Comparison of ENCODE assay signal across 25 cellular contexts in the genomic region with DNA sequence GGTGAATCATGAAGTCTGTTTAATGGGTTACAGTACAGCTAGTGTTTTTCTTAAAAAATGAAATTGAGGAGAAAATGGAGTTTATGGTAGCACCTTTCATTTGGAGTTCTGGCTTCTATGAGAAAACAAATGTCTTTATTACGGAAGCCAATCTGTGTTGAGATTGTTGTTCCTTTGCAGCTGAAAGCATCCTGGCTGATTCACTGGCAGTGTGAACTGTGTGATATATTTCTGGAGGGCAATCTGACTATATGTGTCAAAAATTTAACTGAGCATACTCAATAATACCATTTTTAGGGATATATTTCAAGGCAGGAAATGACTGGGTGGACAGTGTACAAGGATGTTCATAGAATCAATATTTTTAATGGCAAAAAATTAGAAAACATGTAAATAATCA. TPM values are rescaled to one million over a fixed set of nuclear protein-coding genes. Genes with fewer than 3 reads are reported as not detected.
DNase-seq lines count a peak whose midpoint lies in the region; ATAC-seq, FAIRE-seq and TF ChIP-seq lines count a peak whose summit lies in the region.
"Had no signal": no experiment of that assay in that cellular context is flagged by ENCODE, and none has a peak within 500 bp of the region (broad histone marks: within the 10 kb centered on the region; RNA-seq: fewer than 3 reads in every experiment).

No MANE protein-coding gene starts in this region.

- no peaks in the 10 kb centered on the region for H3K27me3 Mint-ChIP-seq in osteocyte (ENCODE audit: unreplicated experiment)
- H3K27me3 Mint-ChIP-seq: activated T-cell treated with anti-CD3 and anti-CD28 coated beads, Interleukin-2, amount 50 U/mL, for 24 hours had no signal

- no peaks in the 10 kb centered on the region for H3K36me3 Mint-ChIP-seq in osteocyte (ENCODE audit: unreplicated experiment)

- peak overlapping the region; percentile 45 for H2AFZ ChIP-seq in endothelial cell of umbilical vein (ENCODE audit: low read depth, low read length)

- FAIRE-seq in endothelial cell of umbilical vein (lab: Jason Lieb, UNC), result no peak
- FAIRE-seq: kidney had no signal

- no peaks in the 10 kb centered on the region for H3K9me3 Mint-ChIP-seq in osteocyte (ENCODE audit: unreplicated experiment)

- ATAC-seq in Panc1, result no peak
- no peak for ATAC-seq in HG02678 (IDR thresholded peaks at IDR 0.05; ENCODE audit: unreplicated experiment)
- no peak for ATAC-seq in HG02938 (IDR thresholded peaks at IDR 0.05; ENCODE audit: unreplicated experiment)
- ATAC-seq: gastroesophageal sphincter had no signal

- H3K27ac Mint-ChIP-seq in osteocyte (ENCODE audit: unreplicated experiment), result peak overlapping the region; percentile 99
- H3K27ac Mint-ChIP-seq: activated T-cell treated with anti-CD3 and anti-CD28 coated beads, Interleukin-2, amount 50 U/mL, for 24 hours had no signal

- H3K27me3 ChIP-seq in Panc1 (ENCODE audit: control insufficient read depth, insufficient read depth, low read length) (no peaks in the 10 kb centered on the region), endothelial cell of umbilical vein (ENCODE audit: control insufficient read depth in 2 of 2, insufficient read depth in 2 of 2, low read length in 2 of 2) (no peaks in the 10 kb centered on the region)
- H3K27me3 ChIP-seq: gastroesophageal sphincter, spleen, testis had no signal

- CTCF ChIA-PET in Panc1 (lab: Charles Lee), result no interaction called here
- CTCF ChIA-PET in endothelial cell of umbilical vein (lab: Charles Lee), result no interaction called here

- H4K20me1 ChIP-seq in endothelial cell of umbilical vein (replicated peaks; ENCODE audit: control insufficient read depth, extremely low read depth, insufficient read depth, low read length), result no peaks in the 10 kb centered on the region

- no peaks in the 10 kb centered on the region for H3K9me1 ChIP-seq in endothelial cell of umbilical vein (replicated peaks; ENCODE audit: control insufficient read depth, extremely low read depth, insufficient read depth, low read length)

- no peak overlapping the region for H3K9ac ChIP-seq in endothelial cell of umbilical vein (replicated peaks; ENCODE audit: extremely low read depth, insufficient read depth, low read length)

- POLR2A ChIA-PET in Panc1 (lab: Charles Lee), result no interaction called here
- POLR2A ChIA-PET in endothelial cell of umbilical vein (lab: Charles Lee), result no interaction called here

- H3K79me2 ChIP-seq in endothelial cell of umbilical vein (ENCODE audit: control insufficient read depth, insufficient read depth, low read length), result no peaks in the 10 kb centered on the region

- peak overlapping the region; percentile 39 for H3K4me2 ChIP-seq in endothelial cell of umbilical vein (ENCODE audit: insufficient read depth, low read length)

- H3K27ac ChIP-seq in Panc1 (ENCODE audit: low read length) (peak overlapping the region; percentile 99), endothelial cell of umbilical vein (ENCODE audit: insufficient read depth, low read depth, low read length) (peak overlapping the region; percentile 20)
- H3K27ac ChIP-seq: gastroesophageal sphincter, spleen, testis had no signal

- no peaks in the 10 kb centered on the region for H3K36me3 ChIP-seq in Panc1 (ENCODE audit: control insufficient read depth, insufficient read depth, low read length)
- H3K36me3 ChIP-seq in endothelial cell of umbilical vein (ENCODE audit: control insufficient read depth in 2 of 2, extremely low read depth in 1 of 2, insufficient read depth in 2 of 2, low read length in 2 of 2), result no peaks in the 10 kb centered on the region
- H3K36me3 ChIP-seq: gastroesophageal sphincter, spleen had no signal

- H3K4me1 ChIP-seq in Panc1 (ENCODE audit: control insufficient read depth, insufficient read depth, low read length) (peaks cover 79% of the 10 kb centered on the region), endothelial cell of umbilical vein (ENCODE audit: control insufficient read depth, extremely low read depth, insufficient read depth, low read length) (peaks cover 45% of the 10 kb centered on the region)
- H3K4me1 ChIP-seq: testis had no signal

- H3K9me3 ChIP-seq in Panc1 (ENCODE audit: control insufficient read depth, insufficient read depth, low read depth, low read length) (no peaks in the 10 kb centered on the region), endothelial cell of umbilical vein (replicated peaks; ENCODE audit: control insufficient read depth, insufficient read depth, low read length) (no peaks in the 10 kb centered on the region)
- H3K9me3 ChIP-seq: gastroesophageal sphincter, spleen, testis had no signal

- BruUV-seq in Panc1 (replicated peaks; lab: Mats Ljungman, UMichigan) (no TSS peak), endothelial cell of umbilical vein (replicated peaks; lab: Mats Ljungman, UMichigan) (no TSS peak)

- TF ChIP-seq CTCF in Panc1 (IDR thresholded peaks at IDR 0.05) (no peak), endothelial cell of umbilical vein (IDR thresholded peaks at IDR 0.05; ENCODE audit: extremely low read depth in 1 of 2, insufficient read depth in 1 of 2, low read depth in 1 of 2, low read length in 2 of 2) (no peak), osteocyte (IDR thresholded peaks at IDR 0.05) (no peak)

- no peak overlapping the region for H3K4me3 ChIP-seq in Panc1 (ENCODE audit: low read depth in 2 of 2, low read length in 2 of 2)
- H3K4me3 ChIP-seq in endothelial cell of umbilical vein (replicated peaks in 1 of 3; ENCODE audit: insufficient read depth in 1 of 3, low read depth in 1 of 3, low read length in 3 of 3), result no peak overlapping the region
- H3K4me3 ChIP-seq: gastroesophageal sphincter, lung, spleen, testis had no signal

- DNase-seq in HCEC 1CT (peak; percentile 74), Panc1 (ENCODE audit: low read depth, low spot score) (no peak), endothelial cell of umbilical vein (ENCODE audit: low read depth, low spot score) (peak; percentile 48), osteocyte (ENCODE audit: extremely low spot score, unreplicated experiment) (no peak), midbrain (lab: John Stamatoyannopoulos, UW) (no peak)
- DNase-seq: activated CD4-positive, CD25-positive, alpha-beta regulatory T cell treated with anti-CD3 and anti-CD28 coated beads, Interleukin-2, amount 50 U/mL, for 72 hours; activated naive CD4-positive, alpha-beta T cell; activated T-cell treated with anti-CD3 and anti-CD28 coated beads, Interleukin-2, amount 50 U/mL, for 24 hours; amygdala; central memory CD4-positive, alpha-beta T cell; DMS79; GOT3; KBM-7; kidney; NCI-H1694; NCI-H526; Right ventricle myocardium superior; spleen; stimulated activated CD4-positive, alpha-beta T cell treated with anti-CD3 and anti-CD28 coated beads, Interleukin-4, amount 100 ng/mL, for 1 hour; stimulated activated naive CD4-positive, alpha-beta T cell; testis had no signal

- no peak for TF ChIP-seq POLR2A in endothelial cell of umbilical vein (IDR thresholded peaks at IDR 0.05; ENCODE audit: low read depth, low read length)

- intact Hi-C loops in Panc1 (cut with micrococcal nuclease; ENCODE audit: unreplicated experiment) (no loop called here), endothelial cell of umbilical vein (cut with micrococcal nuclease) (loop anchor here (5.0 kb wide), 1 partner anchor 411 kb away; the partner anchor contains the start of gene B3GALNT2)

- H3K4me1 Mint-ChIP-seq in osteocyte (ENCODE audit: unreplicated experiment), result peaks cover 80% of the 10 kb centered on the region

- in situ Hi-C loops in Panc1 (cut with HindIII; ENCODE audit: low pct_unique_long_range_greater_than_20kb, low sequenced_read_pairs), result no loop called here

- H3K4me3 Mint-ChIP-seq in osteocyte (ENCODE audit: unreplicated experiment), result no peak overlapping the region
- H3K4me3 Mint-ChIP-seq: activated T-cell treated with anti-CD3 and anti-CD28 coated beads, Interleukin-2, amount 50 U/mL, for 24 hours had no signal

- dilution Hi-C loops in endothelial cell of umbilical vein (cut with MboI; ENCODE audit: extremely low pct_ligation_motif_present, low sequenced_read_pairs), result no loop called here

TF ChIP-seq in endothelial cell of umbilical vein, 7 proteins besides CTCF, POLR2A, EP300 and RAD21:
- TF ChIP-seq GATA2 (IDR thresholded peaks at IDR 0.05; ENCODE audit: insufficient read depth, insufficient read length, low read depth, low read length) (peak; percentile 6), EZH2 (IDR thresholded peaks at IDR 0.05; ENCODE audit: borderline replicate concordance, low read depth, low read length, severe bottlenecking) (no peak), FOS (IDR thresholded peaks at IDR 0.05; ENCODE audit: borderline replicate concordance, insufficient read depth, low read length) (peak; percentile 50)

RNA-seq across cellular contexts. Expression of gene LYST, which starts 46.6 kb away (rescaled TPM):
- total RNA-seq in Panc1 (2021; ENCODE audit: unreplicated experiment) (75.2 TPM), endothelial cell of umbilical vein (8.9 and 9.6 TPM in 2 replicates), osteocyte (21.7 and 23.0 TPM in 2 replicates)
- polyA plus RNA-seq in Panc1 (2012; ENCODE audit: insufficient read length), result 19.4 TPM
- 2.5 and 3.1 TPM in 2 replicates for polyA plus RNA-seq in endothelial cell of umbilical vein
- polyA plus RNA-seq in endothelial cell of umbilical vein (2011; cell fraction: cytosol; rRNA removed), result 2.7 and 3.3 TPM in 2 replicates
- polyA plus RNA-seq in endothelial cell of umbilical vein (2011; cell fraction: nucleus; rRNA removed), result 14.1 and 16.9 TPM in 2 replicates
- polyA plus RNA-seq in endothelial cell of umbilical vein (2012), result 4.1 TPM in 2 replicates
- polyA minus RNA-seq in endothelial cell of umbilical vein, result 19.8 and 21.7 TPM in 2 replicates
- polyA minus RNA-seq in endothelial cell of umbilical vein (2011; cell fraction: cytosol; rRNA and poly(A)+ RNA removed), result 4.1 TPM
- polyA minus RNA-seq in endothelial cell of umbilical vein (2011; cell fraction: nucleus; rRNA and poly(A)+ RNA removed), result 59.1 and 65.2 TPM in 2 replicates

Comparison
In these comparisons a context has a peak if more than half of its experiments do, and no peak if none do; other contexts are left out.
1. DNase-seq: peak in HCEC 1CT (single experiment) and endothelial cell of umbilical vein (single experiment); none in Panc1 (single experiment), osteocyte (single experiment) and midbrain (single experiment).